28 cellular contexts compared by ENCODE assay signal in genomic region chr19:33802801-33803200, GRCh38.
"Had no signal": no experiment of that assay in that cellular context is flagged by ENCODE, and none has a peak within 500 bp of the region (broad histone marks: within the 10 kb centered on the region; RNA-seq: fewer than 3 reads in every experiment).

No MANE protein-coding gene starts in this region.

- H3K4me3 ChIP-seq: ascending aorta, cardiac muscle cell, colonic mucosa, dorsolateral prefrontal cortex, heart left ventricle, lung, skin epidermis, testis, uterus had no signal

- H3K9me3 ChIP-seq: ascending aorta, colonic mucosa, heart left ventricle, testis, uterus had no signal

- H3K36me3 ChIP-seq: colonic mucosa, uterus had no signal

- H3K27me3 ChIP-seq: ascending aorta, cardiac muscle cell, colonic mucosa, dorsolateral prefrontal cortex, heart left ventricle, testis, uterus had no signal

- DNase-seq: activated CD4-positive, alpha-beta T cell treated with anti-CD3 and anti-CD28 coated beads for 36 hours; activated CD4-positive, alpha-beta T cell treated with anti-CD3 and anti-CD28 coated beads, Interleukin-2, amount 50 U/mL, for 48 hours; activated CD4-positive, CD25-positive, alpha-beta regulatory T cell; activated CD8-positive, alpha-beta memory T cell treated with anti-CD3 and anti-CD28 coated beads, Interleukin-2, amount 50 U/mL, for 4 hours; activated gamma-delta T cell; activated naive CD4-positive, alpha-beta T cell treated with anti-CD3 and anti-CD28 coated beads, Interleukin-2, amount 10 ng/mL, durations not matched to agents 7 days and 5 days; activated naive CD8-positive, alpha-beta T cell treated with anti-CD3 and anti-CD28 coated beads, Interleukin-2, amount 10 ng/mL, durations not matched to agents 7 days and 5 days; activated T-cell treated with anti-CD3 and anti-CD28 coated beads, Interleukin-2, amount 50 U/mL, for 1 hour; cerebellar nuclear complex; colonic mucosa; dorsolateral prefrontal cortex; effector memory CD4-positive, alpha-beta T cell; erythroblast; foreskin fibroblast; hypothalamus; mesendoderm; natural killer cell; stimulated activated CD4-positive, alpha-beta T cell treated with anti-CD3 and anti-CD28 coated beads, Interleukin-4, amount 100 ng/mL, for 24 hours; T-helper 1 cell; testis; uterus had no signal

- ATAC-seq: activated CD4-positive, alpha-beta T cell treated with anti-CD3 and anti-CD28 coated beads for 36 hours; heart left ventricle; natural killer cell; right cardiac atrium; stimulated activated effector memory CD8-positive, alpha-beta T cell treated with anti-CD3 and anti-CD28 coated beads, Interleukin-12 subunit alpha, Interleukin-12 subunit beta, amount 100 ng/mL, for 72 hours had no signal

- H3K27ac ChIP-seq: cardiac muscle cell, colonic mucosa, testis, uterus had no signal
